26 cellular contexts compared by ENCODE assay signal in the genomic region with DNA sequence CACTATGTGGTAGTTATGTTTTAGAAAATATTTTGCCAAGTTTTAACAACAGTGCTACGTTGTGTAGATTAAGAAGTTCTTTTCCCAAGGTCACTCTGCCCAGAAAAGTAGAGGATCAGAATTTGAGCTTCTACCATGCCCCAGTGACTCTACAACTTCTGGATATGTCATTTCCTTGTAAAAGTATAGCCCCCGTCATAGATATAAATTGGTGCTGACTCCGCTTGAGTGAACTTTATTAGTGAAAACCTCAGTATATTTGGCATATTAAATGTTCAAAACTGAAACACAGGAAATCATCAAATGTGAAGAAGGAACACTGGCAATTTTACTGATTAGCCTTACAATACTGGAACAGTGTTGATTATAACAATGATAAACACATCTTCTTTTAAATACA.
"Had no signal": no experiment of that assay in that cellular context is flagged by ENCODE, and none has a peak within 500 bp of the region (broad histone marks: within the 10 kb centered on the region; RNA-seq: fewer than 3 reads in every experiment).

No MANE protein-coding gene starts in this region.

- H3K36me3 ChIP-seq: left ventricle myocardium inferior, neural progenitor cell, neutrophil, right atrium auricular region, right lobe of liver, tibial nerve, uterus had no signal

- H3K4me1 ChIP-seq: left ventricle myocardium inferior, neural progenitor cell, parathyroid adenoma, right atrium auricular region, right lobe of liver, tibial nerve, uterus had no signal

- H3K27me3 ChIP-seq: hepatocyte, neural progenitor cell, neutrophil, right atrium auricular region, right lobe of liver, tibial nerve, uterus had no signal

- H2AFZ ChIP-seq: hepatocyte, neural progenitor cell, parathyroid adenoma had no signal

- H3K9ac ChIP-seq: neural progenitor cell, parathyroid adenoma had no signal

- H3K9me3 ChIP-seq: left ventricle myocardium inferior, neutrophil, right atrium auricular region, right lobe of liver, tibial nerve, uterus had no signal

- H3K27ac ChIP-seq: hepatocyte, left ventricle myocardium inferior, neural progenitor cell, neutrophil, parathyroid adenoma, right atrium auricular region, right lobe of liver, tibial nerve, uterus had no signal

- ATAC-seq: left colon; natural killer cell; right lobe of liver; stimulated activated memory B cell treated with anti-CD40 and anti-IgM and Interleukin-4, amounts not matched to agents 10 μg/mL and 1 μg/mL and 100 μg/mL, for 72 hours; stimulated activated naive CD8-positive, alpha-beta T cell treated with anti-CD3 and anti-CD28 coated beads, Interleukin-15, amount 100 ng/mL, for 72 hours had no signal

- H3K4me3 ChIP-seq: hepatocyte, left ventricle myocardium inferior, lung, neural progenitor cell, right atrium auricular region, right lobe of liver, smooth muscle cell, tibial nerve, uterus had no signal

- DNase-seq: islet precursor cell; left colon; left ventricle myocardium inferior; mesendoderm; naive B cell; natural killer cell; nephron progenitor cell; occipital lobe; right lobe of liver; stimulated activated CD4-positive, alpha-beta T cell treated with anti-CD3 and anti-CD28 coated beads, Interleukin-1b, Interleukin-23, amount 100 ng/mL, for 48 hours; stimulated activated CD4-positive, alpha-beta T cell treated with anti-CD3 and anti-CD28 coated beads, Interleukin-2, amount 100 ng/mL, for 48 hours; stimulated activated CD4-positive, alpha-beta T cell treated with anti-CD3 and anti-CD28 coated beads, Interleukin-4, amount 100 ng/mL, for 4 hours; stimulated activated CD8-positive, alpha-beta memory T cell treated with anti-CD3 and anti-CD28 coated beads, Interleukin-4, amount 100 ng/mL, for 48 hours; stimulated activated naive CD4-positive, alpha-beta T cell treated with Interleukin-2 at 50 U/mL for 16 hours; stimulated activated naive CD8-positive, alpha-beta T cell treated with anti-CD3 and anti-CD28 coated beads, Interleukin-15, amount 100 ng/mL, for 72 hours; substantia nigra; uterus had no signal

- H3K79me2 ChIP-seq: hepatocyte, parathyroid adenoma had no signal

- H3K4me2 ChIP-seq: hepatocyte, neural progenitor cell, smooth muscle cell had no signal
